8 cellular contexts compared by ENCODE assay signal in the genomic region with DNA sequence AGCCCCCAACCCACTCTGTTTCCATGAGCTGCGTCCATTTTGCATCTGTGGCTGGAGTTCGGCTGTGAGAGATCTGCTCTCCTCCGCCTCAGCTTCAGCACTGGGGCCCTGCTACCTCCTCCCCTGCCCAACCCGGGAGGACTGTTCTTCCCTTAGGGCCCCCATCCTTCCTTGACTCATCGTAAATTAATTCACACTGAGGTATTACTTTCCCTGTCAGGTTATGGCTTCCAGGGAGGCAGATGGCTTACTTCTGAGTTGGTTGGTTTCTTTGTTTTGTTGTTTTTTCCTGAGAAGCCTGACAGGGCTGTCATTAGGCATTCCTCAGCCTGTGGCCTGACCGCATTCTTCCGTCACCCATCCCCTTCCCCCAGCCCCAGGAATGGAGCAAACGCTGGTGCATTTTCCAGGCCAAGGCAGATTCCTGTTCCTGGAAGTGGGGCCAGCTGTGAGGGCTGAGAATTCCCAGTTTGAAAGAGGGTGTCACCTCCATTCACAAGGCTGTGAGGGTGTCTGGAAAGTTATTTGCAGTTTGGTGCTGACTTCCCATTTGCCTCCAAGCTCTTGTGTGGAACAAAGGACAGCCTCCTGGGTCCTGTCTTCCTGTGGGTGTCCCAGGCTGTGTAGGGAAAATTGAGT. TPM values are rescaled to one million over a fixed set of nuclear protein-coding genes. Genes with fewer than 3 reads are reported as not detected.
DNase-seq lines count a peak whose midpoint lies in the region; ATAC-seq and TF ChIP-seq lines count a peak whose summit lies in the region.

No MANE protein-coding gene starts in this region.

- H3K27me3 ChIP-seq in ACC112 (ENCODE audit: insufficient read depth, low read length) (no peaks in the 10 kb centered on the region), muscle layer of duodenum (ENCODE audit: low read depth, low read length) (no peaks in the 10 kb centered on the region)

- no peak for TF ChIP-seq CTCF in endothelial cell (IDR thresholded peaks at IDR 0.05; ENCODE audit: unreplicated experiment)

- peak; percentile 68 for DNase-seq in NCI-H2171 (lab: John Stamatoyannopoulos, UW)
- DNase-seq in endothelial cell (ENCODE audit: low spot score), result peak; percentile 48
- no peak for DNase-seq in activated naive CD4-positive, alpha-beta T cell treated with Interleukin-2 at 50 U/mL for 16 hours

- peaks cover 39% of the 10 kb centered on the region for H3K4me1 ChIP-seq in ACC112 (ENCODE audit: control insufficient read depth, insufficient read depth, low read length, unreplicated experiment)
- peaks cover 0 to 17% of the 10 kb centered on the region in 2 donors for H3K4me1 ChIP-seq in muscle layer of duodenum (ENCODE audit: control insufficient read depth in 1 of 2, insufficient read depth in 2 of 2, low read length in 2 of 2)

- no peaks in the 10 kb centered on the region for H3K79me2 ChIP-seq in ACC112 (ENCODE audit: control insufficient read depth, insufficient read depth, low read length, unreplicated experiment)

- H3K36me3 Mint-ChIP-seq in endothelial cell (ENCODE audit: low read depth, unreplicated experiment), result peaks cover 5% of the 10 kb centered on the region

- H3K4me3 Mint-ChIP-seq in endothelial cell (ENCODE audit: unreplicated experiment), result no peak overlapping the region

- H2AFZ ChIP-seq in ACC112 (ENCODE audit: low read length, unreplicated experiment), result peak overlapping the region; percentile 10

- H3K9me3 Mint-ChIP-seq in endothelial cell (ENCODE audit: unreplicated experiment), result peaks cover 7% of the 10 kb centered on the region

- H3K27me3 Mint-ChIP-seq in endothelial cell (ENCODE audit: unreplicated experiment), result no peaks in the 10 kb centered on the region

- H3K4me3 ChIP-seq in ACC112 (ENCODE audit: low read depth, low read length) (peak overlapping the region; percentile 19; the same call in 1 of the 2 replicates), muscle layer of duodenum (ENCODE audit: low read depth in 1 of 2, low read length in 2 of 2) (peak overlapping the region in 1 of 2 donors; percentile 9)

- peaks cover 16% of the 10 kb centered on the region for H3K4me1 Mint-ChIP-seq in endothelial cell (ENCODE audit: unreplicated experiment)

- no peak for ATAC-seq in GM21619 (IDR thresholded peaks at IDR 0.05; ENCODE audit: unreplicated experiment)
- ATAC-seq in HG03039 (IDR thresholded peaks at IDR 0.05; ENCODE audit: unreplicated experiment), result no peak
- no peak for ATAC-seq in GM18907 (IDR thresholded peaks at IDR 0.05; ENCODE audit: unreplicated experiment)

- H3K9me3 ChIP-seq in muscle layer of duodenum (ENCODE audit: control insufficient read depth in 1 of 2, low read length in 2 of 2), result peaks cover 0 to 2% of the 10 kb centered on the region in 2 donors

- H3K27ac Mint-ChIP-seq in endothelial cell (ENCODE audit: unreplicated experiment), result peak overlapping the region; percentile 83

- peaks cover 5% of the 10 kb centered on the region; the same call in 1 of the 2 replicates for H3K36me3 ChIP-seq in ACC112 (ENCODE audit: insufficient read depth, low read length)
- H3K36me3 ChIP-seq in muscle layer of duodenum (ENCODE audit: control insufficient read depth in 1 of 2, insufficient read depth in 2 of 2, low read length in 2 of 2), result no peaks in the 10 kb centered on the region

- H3K27ac ChIP-seq in ACC112 (ENCODE audit: low read depth, low read length), result peak overlapping the region; percentile 88
- H3K27ac ChIP-seq in muscle layer of duodenum (ENCODE audit: low read length), result peak overlapping the region; percentile 56

RNA-seq across cellular contexts. Expression of a gene that starts 11.6 kb away (rescaled TPM):
- total RNA-seq in endothelial cell (ENCODE audit: unreplicated experiment), result not detected

RNA-seq across cellular contexts. Expression of a gene that starts 24.1 kb away (rescaled TPM):
- not detected for total RNA-seq in endothelial cell (ENCODE audit: unreplicated experiment)
